Comparison of ENCODE assay signal across 1 cellular context in the genomic region with DNA sequence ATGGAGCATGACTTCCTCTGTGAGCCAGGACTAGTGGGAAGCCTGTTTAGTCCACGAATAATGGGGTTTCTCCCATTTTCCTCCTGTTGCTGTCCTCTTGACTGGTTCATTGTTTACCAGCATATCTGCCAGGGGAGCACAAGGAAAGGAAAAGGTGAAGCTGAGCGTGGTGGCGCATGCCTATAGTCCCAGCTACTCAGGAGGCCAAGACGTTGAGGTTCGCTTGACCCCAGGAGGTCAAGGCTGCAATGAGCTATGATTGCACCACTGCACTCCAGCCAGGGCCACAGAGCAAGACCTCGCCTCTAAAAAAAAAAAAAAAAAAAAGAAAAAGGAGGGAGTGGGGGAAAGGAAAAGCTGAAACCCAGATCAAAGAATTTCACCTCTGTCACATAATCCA.
TF ChIP-seq lines count a peak whose summit lies in the region.

No MANE protein-coding gene starts in this region.

TF ChIP-seq in GM12878, 131 proteins besides CTCF, POLR2A, EP300 and RAD21:
- TF ChIP-seq HSF1 (IDR thresholded peaks at IDR 0.05; ENCODE audit: low read depth, low read length) (no peak), HDAC6 (IDR thresholded peaks at IDR 0.05; ENCODE audit: unreplicated experiment) (no peak), IKZF2 (IDR thresholded peaks at IDR 0.05) (no peak), ATF3 (IDR thresholded peaks at IDR 0.05; ENCODE audit: borderline replicate concordance, extremely low read depth, low read depth, low read length) (no peak), PML (IDR thresholded peaks at IDR 0.05; ENCODE audit: low read length) (no peak), ZNF24 (IDR thresholded peaks at IDR 0.05) (no peak), LARP7 (IDR thresholded peaks at IDR 0.05) (no peak), NRF1 (conservative IDR thresholded peaks at IDR 0.05; ENCODE audit: low read depth, low read length) (no peak), KLF5 (IDR thresholded peaks at IDR 0.05; ENCODE audit: partially characterized antibody) (no peak), TAF1 (IDR thresholded peaks at IDR 0.05; ENCODE audit: borderline replicate concordance, low read depth, low read length) (no peak), SUPT20H (IDR thresholded peaks at IDR 0.05; ENCODE audit: borderline replicate concordance, control insufficient read depth, low read depth, low read length) (no peak), NBN (IDR thresholded peaks at IDR 0.05) (no peak), YBX1 (IDR thresholded peaks at IDR 0.05) (no peak), ZNF217 (IDR thresholded peaks at IDR 0.05) (no peak)
